In the genomic region with DNA sequence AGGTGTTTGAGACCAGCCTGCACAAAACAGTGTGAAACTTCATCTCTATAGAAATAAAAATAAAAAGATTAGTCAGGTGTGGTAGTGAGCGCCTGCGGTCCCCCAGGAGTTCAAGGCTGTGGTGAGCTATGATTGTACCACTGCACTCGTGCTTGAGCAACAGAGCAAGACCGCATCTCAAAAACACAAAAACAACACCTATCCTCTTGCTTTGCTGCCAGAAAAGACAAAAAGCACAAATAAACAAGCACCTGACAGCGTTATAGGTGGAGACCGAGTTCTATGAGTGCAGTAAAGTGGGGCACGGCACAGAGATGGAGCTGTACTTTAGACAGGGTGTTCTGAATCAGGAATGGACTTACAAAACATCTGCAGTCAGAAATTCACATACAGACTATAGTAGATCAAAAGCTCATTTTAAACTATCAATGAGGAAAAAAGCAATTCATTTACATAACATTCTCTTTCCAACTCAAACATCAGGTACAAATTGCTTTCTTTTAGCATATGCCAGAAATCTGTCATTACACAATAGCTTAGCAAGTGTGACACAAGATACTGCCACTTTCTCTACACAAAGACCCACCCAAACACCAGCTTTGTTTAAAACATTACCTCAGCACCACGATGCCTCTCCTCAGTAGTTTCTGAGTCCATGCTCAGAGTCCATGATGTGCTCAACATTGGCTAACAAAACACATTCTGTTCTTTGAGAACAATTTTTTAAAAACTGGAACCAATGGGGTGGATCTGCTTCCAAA, we compare ENCODE assay signal across 8 cellular contexts. TPM values are rescaled to one million over a fixed set of nuclear protein-coding genes. Genes with fewer than 3 reads are reported as not detected.
DNase-seq lines count a peak whose midpoint lies in the region; ATAC-seq and TF ChIP-seq lines count a peak whose summit lies in the region.

No MANE protein-coding gene starts in this region.

- no peaks in the 10 kb centered on the region for H3K9me3 Mint-ChIP-seq in GM23338

- intact Hi-C loops in A673 (cut with micrococcal nuclease; ENCODE audit: unreplicated experiment), result no loop called here

- H3K27me3 ChIP-seq in GM23338 (ENCODE audit: insufficient read depth) (no peaks in the 10 kb centered on the region), A673 (replicated peaks; ENCODE audit: insufficient read depth, low read depth, low read length, poor library complexity) (no peaks in the 10 kb centered on the region)

- peaks cover 100% of the 10 kb centered on the region for H3K79me2 ChIP-seq in GM23338 (replicated peaks; ENCODE audit: insufficient read depth)

- no peak overlapping the region for H2AFZ ChIP-seq in GM23338

- H3K36me3 ChIP-seq in GM23338 (ENCODE audit: insufficient read depth) (peaks cover 9% of the 10 kb centered on the region), A673 (ENCODE audit: insufficient read depth, low read length, poor library complexity, severe bottlenecking) (peaks cover 19% of the 10 kb centered on the region)

- CTCF ChIA-PET in A673 (lab: Charles Lee), result no interaction called here

- no TSS peak for BruUV-seq in A673 (replicated peaks; lab: Mats Ljungman, UMichigan)

- no peak overlapping the region for H3K4me3 Mint-ChIP-seq in GM23338

- H3K27ac ChIP-seq in GM23338 (ENCODE audit: low read depth) (peak overlapping the region; percentile 73), A673 (ENCODE audit: low read depth, low read length, poor library complexity, severe bottlenecking) (no peak overlapping the region), caudate nucleus (ENCODE audit: low read depth, low read length) (no peak overlapping the region)

- ATAC-seq in GM18520 (IDR thresholded peaks at IDR 0.05; ENCODE audit: unreplicated experiment), result peak; percentile 53
- no peak for ATAC-seq in GM23338
- ATAC-seq in esophagus mucosa, result peak; percentile 29

- H4K20me1 ChIP-seq in GM23338 (replicated peaks; ENCODE audit: insufficient read depth), result peaks cover 77% of the 10 kb centered on the region

- H3K27ac Mint-ChIP-seq in GM23338, result no peak overlapping the region

- H3K36me3 Mint-ChIP-seq in GM23338 (ENCODE audit: low read depth), result peaks cover 63% of the 10 kb centered on the region

- peak overlapping the region; percentile 49 for H3K4me2 ChIP-seq in GM23338

- H3K4me3 ChIP-seq in GM23338, result 0 out of 2 replicates have a peak overlapping the region, but pooled peaks have one; percentile 6
- H3K4me3 ChIP-seq in A673 (ENCODE audit: low read depth, low read length, poor library complexity, severe bottlenecking), result no peak overlapping the region

- H3F3A ChIP-seq in GM23338 (replicated peaks; ENCODE audit: low read depth), result 0 out of 2 replicates have a peak, but pooled peaks cover 11% of the 10 kb centered on the region

- POLR2A ChIA-PET in A673 (lab: Charles Lee; ENCODE audit: low non-redundant PET), result interaction anchor here (0.5 kb wide), 1 partner anchor 52 kb away, joined by 5 read pairs; no protein-coding TSS in a partner anchor

- DNase-seq in GM23338 (ENCODE audit: low spot score) (no peak), NCI-H1105 treated with DMSO at 0.1 percent for 48 hours (lab: John Stamatoyannopoulos, UW) (peak; percentile 51), Kasumi-1 (lab: John Stamatoyannopoulos, UW) (no peak), A673 (ENCODE audit: low spot score) (no peak), caudate nucleus (lab: John Stamatoyannopoulos, UW) (no peak), NCI-H446 (lab: John Stamatoyannopoulos, UW) (no peak)

- H3K9me2 ChIP-seq in GM23338 (ENCODE audit: insufficient read depth), result no peaks in the 10 kb centered on the region

- H3K4me1 Mint-ChIP-seq in GM23338, result peaks cover 94% of the 10 kb centered on the region

- no peaks in the 10 kb centered on the region for H3K9me3 ChIP-seq in A673 (ENCODE audit: low read depth, low read length, poor library complexity, severe bottlenecking)

- H3K4me1 ChIP-seq in GM23338 (ENCODE audit: insufficient read depth), result peaks cover 96% of the 10 kb centered on the region
- H3K4me1 ChIP-seq in A673 (ENCODE audit: insufficient read depth, low read length, poor library complexity, severe bottlenecking), result peaks cover 26% of the 10 kb centered on the region

- TF ChIP-seq CTCF in GM23338 (conservative IDR thresholded peaks at IDR 0.05; ENCODE audit: low read depth in 2 of 2), result no peak; a peak in 1 of 4 replicates
- TF ChIP-seq CTCF in A673 (conservative IDR thresholded peaks at IDR 0.05; ENCODE audit: low read depth, low read length), result no peak

- peaks cover 12% of the 10 kb centered on the region for H3K27me3 Mint-ChIP-seq in GM23338 (ENCODE audit: insufficient read depth, low read depth, poor library complexity)

TF ChIP-seq in GM23338, 12 proteins besides CTCF, POLR2A, EP300 and RAD21 (continues in another document):
- TF ChIP-seq ZNF331 (CRISPR knock-in tag; IDR thresholded peaks at IDR 0.05; ENCODE audit: low read depth) (no peak), JUNB (IDR thresholded peaks at IDR 0.05; ENCODE audit: unreplicated experiment) (no peak), ZNF114 (CRISPR knock-in tag; IDR thresholded peaks at IDR 0.05) (no peak), POLR2AphosphoS5 (IDR thresholded peaks at IDR 0.05; ENCODE audit: low read depth) (no peak), EZH2phosphoT487 (IDR thresholded peaks at IDR 0.05; ENCODE audit: unreplicated experiment) (no peak), NANOG (IDR thresholded peaks at IDR 0.05; ENCODE audit: borderline replicate concordance) (no peak), CREB1 (CRISPR knock-in tag; IDR thresholded peaks at IDR 0.05; ENCODE audit: low read depth) (no peak), EZH2 (IDR thresholded peaks at IDR 0.05; ENCODE audit: low read depth, unreplicated experiment) (no peak), STAT1 (IDR thresholded peaks at IDR 0.05; ENCODE audit: unreplicated experiment) (no peak)
- TF ChIP-seq, protein P1, sequence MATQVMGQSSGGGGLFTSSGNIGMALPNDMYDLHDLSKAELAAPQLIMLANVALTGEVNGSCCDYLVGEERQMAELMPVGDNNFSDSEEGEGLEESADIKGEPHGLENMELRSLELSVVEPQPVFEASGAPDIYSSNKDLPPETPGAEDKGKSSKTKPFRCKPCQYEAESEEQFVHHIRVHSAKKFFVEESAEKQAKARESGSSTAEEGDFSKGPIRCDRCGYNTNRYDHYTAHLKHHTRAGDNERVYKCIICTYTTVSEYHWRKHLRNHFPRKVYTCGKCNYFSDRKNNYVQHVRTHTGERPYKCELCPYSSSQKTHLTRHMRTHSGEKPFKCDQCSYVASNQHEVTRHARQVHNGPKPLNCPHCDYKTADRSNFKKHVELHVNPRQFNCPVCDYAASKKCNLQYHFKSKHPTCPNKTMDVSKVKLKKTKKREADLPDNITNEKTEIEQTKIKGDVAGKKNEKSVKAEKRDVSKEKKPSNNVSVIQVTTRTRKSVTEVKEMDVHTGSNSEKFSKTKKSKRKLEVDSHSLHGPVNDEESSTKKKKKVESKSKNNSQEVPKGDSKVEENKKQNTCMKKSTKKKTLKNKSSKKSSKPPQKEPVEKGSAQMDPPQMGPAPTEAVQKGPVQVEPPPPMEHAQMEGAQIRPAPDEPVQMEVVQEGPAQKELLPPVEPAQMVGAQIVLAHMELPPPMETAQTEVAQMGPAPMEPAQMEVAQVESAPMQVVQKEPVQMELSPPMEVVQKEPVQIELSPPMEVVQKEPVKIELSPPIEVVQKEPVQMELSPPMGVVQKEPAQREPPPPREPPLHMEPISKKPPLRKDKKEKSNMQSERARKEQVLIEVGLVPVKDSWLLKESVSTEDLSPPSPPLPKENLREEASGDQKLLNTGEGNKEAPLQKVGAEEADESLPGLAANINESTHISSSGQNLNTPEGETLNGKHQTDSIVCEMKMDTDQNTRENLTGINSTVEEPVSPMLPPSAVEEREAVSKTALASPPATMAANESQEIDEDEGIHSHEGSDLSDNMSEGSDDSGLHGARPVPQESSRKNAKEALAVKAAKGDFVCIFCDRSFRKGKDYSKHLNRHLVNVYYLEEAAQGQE (IDR thresholded peaks at IDR 0.05; ENCODE audit: unreplicated experiment), result no peak
- TF ChIP-seq, protein P2, sequence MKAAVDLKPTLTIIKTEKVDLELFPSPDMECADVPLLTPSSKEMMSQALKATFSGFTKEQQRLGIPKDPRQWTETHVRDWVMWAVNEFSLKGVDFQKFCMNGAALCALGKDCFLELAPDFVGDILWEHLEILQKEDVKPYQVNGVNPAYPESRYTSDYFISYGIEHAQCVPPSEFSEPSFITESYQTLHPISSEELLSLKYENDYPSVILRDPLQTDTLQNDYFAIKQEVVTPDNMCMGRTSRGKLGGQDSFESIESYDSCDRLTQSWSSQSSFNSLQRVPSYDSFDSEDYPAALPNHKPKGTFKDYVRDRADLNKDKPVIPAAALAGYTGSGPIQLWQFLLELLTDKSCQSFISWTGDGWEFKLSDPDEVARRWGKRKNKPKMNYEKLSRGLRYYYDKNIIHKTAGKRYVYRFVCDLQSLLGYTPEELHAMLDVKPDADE (IDR thresholded peaks at IDR 0.05), result no peak

RNA-seq across cellular contexts. Expression of a gene that starts 10.1 kb away (rescaled TPM):
- total RNA-seq in GM23338 (2014; rRNA removed; shearing (Covaris generic)), result 208 and 209 TPM in 2 replicates
- polyA plus RNA-seq in GM23338 (2016; fragmentation: Nextera tagmentation; extraction: Ambion mirVana), result 188 and 199 TPM in 2 replicates
- 368 TPM for total RNA-seq in esophagus mucosa
- total RNA-seq in A673 (2021), result 144 and 146 TPM in 2 replicates
